1 cellular context compared by ENCODE assay signal in the genomic region with DNA sequence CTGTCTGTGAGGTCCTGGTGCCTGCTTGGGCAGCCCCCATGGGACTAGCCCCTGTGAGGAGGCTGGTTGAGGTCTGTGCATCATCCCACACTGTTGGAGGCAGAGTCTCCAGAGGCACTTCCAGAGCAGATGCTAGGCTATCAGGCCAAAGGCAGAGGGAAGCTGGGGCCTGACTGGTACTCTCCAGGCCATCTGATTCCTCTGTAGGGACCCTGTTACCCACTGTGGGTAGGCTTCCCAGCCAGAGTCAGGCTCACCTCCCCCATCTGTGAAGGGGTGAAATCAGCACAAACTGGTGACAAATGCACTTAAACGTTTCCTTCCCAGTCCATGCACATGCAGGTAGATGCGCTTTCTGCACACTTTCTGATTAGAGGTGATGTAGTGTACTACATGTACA.
TF ChIP-seq lines count a peak whose summit lies in the region.

No MANE protein-coding gene starts in this region.

TF ChIP-seq in IMR-90, 13 proteins besides CTCF, POLR2A, EP300 and RAD21:
- TF ChIP-seq, protein P1, sequence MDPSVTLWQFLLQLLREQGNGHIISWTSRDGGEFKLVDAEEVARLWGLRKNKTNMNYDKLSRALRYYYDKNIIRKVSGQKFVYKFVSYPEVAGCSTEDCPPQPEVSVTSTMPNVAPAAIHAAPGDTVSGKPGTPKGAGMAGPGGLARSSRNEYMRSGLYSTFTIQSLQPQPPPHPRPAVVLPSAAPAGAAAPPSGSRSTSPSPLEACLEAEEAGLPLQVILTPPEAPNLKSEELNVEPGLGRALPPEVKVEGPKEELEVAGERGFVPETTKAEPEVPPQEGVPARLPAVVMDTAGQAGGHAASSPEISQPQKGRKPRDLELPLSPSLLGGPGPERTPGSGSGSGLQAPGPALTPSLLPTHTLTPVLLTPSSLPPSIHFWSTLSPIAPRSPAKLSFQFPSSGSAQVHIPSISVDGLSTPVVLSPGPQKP (IDR thresholded peaks at IDR 0.05; ENCODE audit: borderline replicate concordance, low read depth, low read length): no peak
TF ChIP-seq in IMR-90: peak in this region for 0.
